ENCODE assay signal across 25 cellular contexts in the genomic region with DNA sequence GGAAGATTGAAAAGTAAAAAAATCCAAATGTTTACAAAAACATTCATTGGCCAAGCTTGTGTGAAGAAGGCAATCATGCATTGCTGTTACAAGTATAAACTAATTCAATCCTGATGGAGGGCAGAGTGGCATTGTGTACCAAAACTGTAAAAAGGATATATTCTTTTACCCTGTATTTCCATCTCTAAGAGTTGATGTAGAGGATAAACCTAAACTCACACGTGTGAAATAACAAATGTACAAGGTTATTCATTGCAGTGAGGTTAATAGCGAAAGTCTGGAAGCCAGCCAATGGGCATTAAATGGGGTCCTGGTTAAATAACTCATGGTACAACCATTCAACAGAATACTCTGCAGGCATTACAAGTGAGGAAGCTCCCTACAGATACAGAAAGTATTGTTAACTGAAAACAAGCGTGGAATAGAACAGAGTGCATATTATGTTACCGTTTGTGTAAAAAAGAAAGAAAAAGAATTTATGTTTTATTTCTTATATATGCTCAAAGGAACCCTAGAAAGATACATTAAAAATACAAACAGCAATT. TPM values are rescaled to one million over a fixed set of nuclear protein-coding genes. Genes with fewer than 3 reads are reported as not detected.
DNase-seq lines count a peak whose midpoint lies in the region; TF ChIP-seq lines count a peak whose summit lies in the region.
"Had no signal": no experiment of that assay in that cellular context is flagged by ENCODE, and none has a peak within 500 bp of the region (broad histone marks: within the 10 kb centered on the region; RNA-seq: fewer than 3 reads in every experiment).

No MANE protein-coding gene starts in this region.

- CTCF ChIA-PET in GM10248 (lab: Yijun Ruan, JAX) = interaction anchor here (1.1 to 1.9 kb wide), 2 partner anchors 9 to 79 kb away, joined by 3 to 4 read pairs; no protein-coding TSS in a partner anchor

- peak overlapping the region; percentile 21 for H3K27ac ChIP-seq in substantia nigra (ENCODE audit: low read depth, low read length, poor library complexity, severe bottlenecking)
- H3K27ac ChIP-seq: BLaER1 treated with 17β-estradiol and CSF1 and Interleukin-3, amounts not matched to agents 10 nM and 100 nM; PC-9; SK-N-MC had no signal

- POLR2A ChIA-PET in GM10248 (lab: Yijun Ruan, JAX) = no interaction called here

- TF ChIP-seq CTCF in GM10248 (IDR thresholded peaks at IDR 0.05; ENCODE audit: control extremely low read depth, extremely low read depth, low read depth, missing control alignments) (no peak), GM20000 (IDR thresholded peaks at IDR 0.05; ENCODE audit: extremely low read depth, missing control alignments) (no peak)

- peak; percentile 31 for DNase-seq in NCI-H2171 treated with DMSO at 0.1 percent for 48 hours (lab: John Stamatoyannopoulos, UW)
- DNase-seq in NCI-H2171 (lab: John Stamatoyannopoulos, UW) = no peak
- DNase-seq in SK-MEL-5 (ENCODE audit: low read depth, low spot score) = peak; percentile 6
- DNase-seq in foreskin melanocyte = peak; percentile 40
- DNase-seq in substantia nigra (lab: John Stamatoyannopoulos, UW) = no peak
- DNase-seq in GM10248 (ENCODE audit: extremely low spot score) = no peak
- no peak for DNase-seq in superior temporal gyrus (ENCODE audit: extremely low spot score)
- DNase-seq in GM20000 (ENCODE audit: low spot score) = no peak
- DNase-seq: ACHN; CD4-positive, alpha-beta memory T cell; EL; GF-D8; H7; Karpas-422; NCI-H1048; NCI-H146; NCI-H2029; NCI-H446 treated with DMSO at 0.1 percent for 48 hours; NCI-H526 treated with DMSO at 0.1 percent for 48 hours; PC-9; RPMI8226; SHP77 had no signal

- in situ Hi-C loops in SK-MEL-5 (cut with HindIII; ENCODE audit: low pct_unique_long_range_greater_than_20kb, low sequenced_read_pairs) = no loop called here

RNA-seq across cellular contexts. Expression of gene BCAS1, which starts 56.9 kb away (rescaled TPM):
- total RNA-seq in SK-MEL-5 (2014; rRNA removed; shearing (Covaris generic)) = 0.13 TPM in 1 of 2 replicates, not detected in the other
- not detected in 2 replicates for polyA plus RNA-seq in SK-MEL-5 (2015; cell fraction: cytosol; rRNA removed)
- not detected in 2 replicates for polyA plus RNA-seq in SK-MEL-5 (2015; cell fraction: nucleus; rRNA removed)
- total RNA-seq: MCF 10A had no signal

Comparison
In these comparisons a context has a peak if more than half of its experiments do, and no peak if none do; other contexts are left out.
1. DNase-seq: peak in NCI-H2171 treated with DMSO at 0.1 percent for 48 hours (single experiment), SK-MEL-5 (single experiment) and foreskin melanocyte (single experiment); none in NCI-H2171 (single experiment), substantia nigra (0 of 49), GM10248 (single experiment), superior temporal gyrus (single experiment) and GM20000 (single experiment).